9 cellular contexts compared by ENCODE assay signal in genomic region chr11:17782938-17783337, GRCh38. TPM values are rescaled to one million over a fixed set of nuclear protein-coding genes. Genes with fewer than 3 reads are reported as not detected.
"Had no signal": no experiment of that assay in that cellular context is flagged by ENCODE, and none has a peak within 500 bp of the region (broad histone marks: within the 10 kb centered on the region; RNA-seq: fewer than 3 reads in every experiment).

No MANE protein-coding gene starts in this region.

- H3K36me3 ChIP-seq: HAP-1 had no signal

- H3K4me1 Mint-ChIP-seq: GM23338, H9 had no signal

- H3K4me3 ChIP-seq: GM23338, HAP-1 had no signal

- H3K4me1 ChIP-seq: HAP-1 had no signal

- DNase-seq: GOT3, H7, H9, HCEC 1CT, HFFc6 had no signal

- H3K9me3 ChIP-seq: HAP-1 had no signal

- H3K4me3 Mint-ChIP-seq: GM23338, H9, HFFc6 had no signal

- H3K9me3 Mint-ChIP-seq: GM23338, H9, HFFc6 had no signal

- H3K4me2 ChIP-seq: GM23338 had no signal

- H2AFZ ChIP-seq: GM23338 had no signal

- H3K27ac Mint-ChIP-seq: GM23338, H9, HFFc6 had no signal

- ATAC-seq: GM23338, HCT116 had no signal

RNA-seq across cellular contexts. Expression of gene KCNC1, which starts 48.4 kb away (rescaled TPM):
- total RNA-seq: GM23338, H4, H7, HFFc6 had no signal
